In the genomic region with DNA sequence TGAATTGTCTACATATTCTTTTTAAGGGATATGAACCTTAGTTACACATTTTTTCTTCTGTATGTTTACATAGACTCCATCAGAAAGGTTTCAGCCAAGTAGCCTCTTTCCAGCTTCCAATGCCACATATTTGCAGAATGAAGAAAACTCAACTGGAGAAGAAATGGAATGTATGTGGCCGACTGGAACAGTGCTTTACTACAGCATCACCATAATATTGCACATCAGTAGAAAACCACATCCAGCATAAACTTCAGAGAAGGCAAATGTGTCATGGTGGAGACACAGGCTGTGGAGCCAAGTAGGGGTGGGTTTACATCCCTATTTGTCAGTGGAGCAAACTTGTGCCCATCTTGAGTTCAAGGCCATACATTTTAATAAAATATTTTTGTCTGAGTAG, we compare ENCODE assay signal across 1 cellular context.
TF ChIP-seq lines count a peak whose summit lies in the region.

No MANE protein-coding gene starts in this region.

TF ChIP-seq in SK-N-SH, 30 proteins besides CTCF, POLR2A, EP300 and RAD21 (continued from another document):
- TF ChIP-seq, protein P1, sequence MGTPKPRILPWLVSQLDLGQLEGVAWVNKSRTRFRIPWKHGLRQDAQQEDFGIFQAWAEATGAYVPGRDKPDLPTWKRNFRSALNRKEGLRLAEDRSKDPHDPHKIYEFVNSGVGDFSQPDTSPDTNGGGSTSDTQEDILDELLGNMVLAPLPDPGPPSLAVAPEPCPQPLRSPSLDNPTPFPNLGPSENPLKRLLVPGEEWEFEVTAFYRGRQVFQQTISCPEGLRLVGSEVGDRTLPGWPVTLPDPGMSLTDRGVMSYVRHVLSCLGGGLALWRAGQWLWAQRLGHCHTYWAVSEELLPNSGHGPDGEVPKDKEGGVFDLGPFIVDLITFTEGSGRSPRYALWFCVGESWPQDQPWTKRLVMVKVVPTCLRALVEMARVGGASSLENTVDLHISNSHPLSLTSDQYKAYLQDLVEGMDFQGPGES (IDR thresholded peaks at IDR 0.05; ENCODE audit: low read depth, low read length) = no peak
- TF ChIP-seq SMC3 (IDR thresholded peaks at IDR 0.05; ENCODE audit: low read depth, low read length) = no peak
- no peak for TF ChIP-seq TAF1 (IDR thresholded peaks at IDR 0.05; ENCODE audit: borderline replicate concordance, low read depth, low read length)
- TF ChIP-seq, protein P2, sequence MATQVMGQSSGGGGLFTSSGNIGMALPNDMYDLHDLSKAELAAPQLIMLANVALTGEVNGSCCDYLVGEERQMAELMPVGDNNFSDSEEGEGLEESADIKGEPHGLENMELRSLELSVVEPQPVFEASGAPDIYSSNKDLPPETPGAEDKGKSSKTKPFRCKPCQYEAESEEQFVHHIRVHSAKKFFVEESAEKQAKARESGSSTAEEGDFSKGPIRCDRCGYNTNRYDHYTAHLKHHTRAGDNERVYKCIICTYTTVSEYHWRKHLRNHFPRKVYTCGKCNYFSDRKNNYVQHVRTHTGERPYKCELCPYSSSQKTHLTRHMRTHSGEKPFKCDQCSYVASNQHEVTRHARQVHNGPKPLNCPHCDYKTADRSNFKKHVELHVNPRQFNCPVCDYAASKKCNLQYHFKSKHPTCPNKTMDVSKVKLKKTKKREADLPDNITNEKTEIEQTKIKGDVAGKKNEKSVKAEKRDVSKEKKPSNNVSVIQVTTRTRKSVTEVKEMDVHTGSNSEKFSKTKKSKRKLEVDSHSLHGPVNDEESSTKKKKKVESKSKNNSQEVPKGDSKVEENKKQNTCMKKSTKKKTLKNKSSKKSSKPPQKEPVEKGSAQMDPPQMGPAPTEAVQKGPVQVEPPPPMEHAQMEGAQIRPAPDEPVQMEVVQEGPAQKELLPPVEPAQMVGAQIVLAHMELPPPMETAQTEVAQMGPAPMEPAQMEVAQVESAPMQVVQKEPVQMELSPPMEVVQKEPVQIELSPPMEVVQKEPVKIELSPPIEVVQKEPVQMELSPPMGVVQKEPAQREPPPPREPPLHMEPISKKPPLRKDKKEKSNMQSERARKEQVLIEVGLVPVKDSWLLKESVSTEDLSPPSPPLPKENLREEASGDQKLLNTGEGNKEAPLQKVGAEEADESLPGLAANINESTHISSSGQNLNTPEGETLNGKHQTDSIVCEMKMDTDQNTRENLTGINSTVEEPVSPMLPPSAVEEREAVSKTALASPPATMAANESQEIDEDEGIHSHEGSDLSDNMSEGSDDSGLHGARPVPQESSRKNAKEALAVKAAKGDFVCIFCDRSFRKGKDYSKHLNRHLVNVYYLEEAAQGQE (IDR thresholded peaks at IDR 0.05; ENCODE audit: low read depth, low read length) = no peak
